Comparison of ENCODE assay signal across 8 cellular contexts in the genomic region with DNA sequence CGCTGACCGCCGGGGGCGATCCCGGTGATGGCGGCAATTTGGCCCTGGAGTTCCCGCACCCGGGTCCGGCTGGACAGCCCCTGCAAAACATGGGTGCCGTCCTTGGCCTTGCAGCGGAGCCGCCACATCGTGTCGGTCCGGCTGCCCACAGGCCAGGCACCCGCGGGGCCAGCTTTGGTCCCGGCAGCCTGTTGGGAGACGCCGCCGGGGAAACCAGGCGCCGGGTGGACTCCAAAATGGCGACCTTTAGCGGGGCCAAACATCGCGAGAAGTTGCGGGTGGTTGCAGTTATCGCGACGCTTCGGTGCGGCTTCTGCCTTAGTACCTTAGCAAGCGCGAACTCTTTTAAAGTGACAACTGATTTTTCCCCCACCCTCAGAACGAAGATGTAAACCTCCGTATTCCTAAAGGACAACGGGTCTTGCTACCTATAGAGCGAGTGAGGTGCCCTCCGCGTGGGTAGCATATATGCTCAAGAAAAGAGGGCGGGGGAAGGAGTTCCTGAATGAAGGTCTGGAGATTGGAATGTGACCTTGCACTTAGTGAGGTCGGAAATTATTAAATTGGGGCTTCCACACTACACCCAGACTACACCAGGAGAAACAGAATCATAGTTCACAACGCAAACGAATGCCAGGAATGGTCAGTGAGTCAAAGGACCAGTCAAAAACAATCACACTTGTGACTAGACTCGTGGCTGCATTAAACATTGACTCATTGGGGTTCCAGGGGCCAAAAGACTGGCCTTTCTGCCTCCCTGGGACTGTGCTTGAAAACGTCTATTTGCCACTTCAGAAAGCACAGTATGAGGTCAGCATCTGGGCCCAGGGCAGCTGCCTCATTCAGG. TPM values are rescaled to one million over a fixed set of nuclear protein-coding genes. Genes with fewer than 3 reads are reported as not detected.
A peak's percentile ranks its signal among the peaks of the same experiment; 100 is the strongest.
DNase-seq lines count a peak whose midpoint lies in the region; ATAC-seq and TF ChIP-seq lines count a peak whose summit lies in the region.

A gene (minus strand): TSS at position 441 of the 847 bp plus-strand sequence. CDS start 178 bp downstream, at position 263.

- DNase-seq in CD1c-positive myeloid dendritic cell (ENCODE audit: extremely low spot score), result peak; percentile 97
- peak; percentile 75 for DNase-seq in OCI-M2 (lab: John Stamatoyannopoulos, UW; ENCODE audit: unreplicated experiment)
- peak; percentile 91 for DNase-seq in activated T-cell treated with anti-CD3 and anti-CD28 coated beads, Interleukin-2, amount 50 U/mL, for 24 hours
- peak; percentile 82 for DNase-seq in stimulated activated CD8-positive, alpha-beta memory T cell treated with anti-CD3 and anti-CD28 coated beads, Interleukin-4, amount 100 ng/mL, for 24 hours (ENCODE audit: low read depth)

- H3K4me3 ChIP-seq in mucosa of stomach (ENCODE audit: low read length), result peak within 1 kb of the TSS; percentile 91

- H3K36me3 Mint-ChIP-seq in activated T-cell treated with anti-CD3 and anti-CD28 coated beads, Interleukin-2, amount 50 U/mL, for 24 hours (ENCODE audit: low read depth), result peaks cover 55% of the 10 kb centered on the region

- peak; percentile 51 for ATAC-seq in GM19463 (IDR thresholded peaks at IDR 0.05; ENCODE audit: unreplicated experiment)
- ATAC-seq in esophagus mucosa, result peak; percentile 57

- H3K9me3 ChIP-seq in mucosa of stomach (ENCODE audit: control insufficient read depth, low read length), result no peaks in the 10 kb centered on the region

- H3K9ac ChIP-seq in mucosa of stomach (ENCODE audit: low read length), result peak within 1 kb of the TSS; percentile 99

- peak; percentile 62 for TF ChIP-seq EP300 in Ishikawa (IDR thresholded peaks at IDR 0.05; ENCODE audit: borderline replicate concordance)

- H3K27ac Mint-ChIP-seq in activated T-cell treated with anti-CD3 and anti-CD28 coated beads, Interleukin-2, amount 50 U/mL, for 24 hours, result peak within 1 kb of the TSS; percentile 98

- H3K27me3 Mint-ChIP-seq in activated T-cell treated with anti-CD3 and anti-CD28 coated beads, Interleukin-2, amount 50 U/mL, for 24 hours, result no peaks in the 10 kb centered on the region

- H3K4me1 ChIP-seq in mucosa of stomach (ENCODE audit: control insufficient read depth, insufficient read depth, low read length), result peaks cover 30% of the 10 kb centered on the region

- H3K4me3 Mint-ChIP-seq in activated T-cell treated with anti-CD3 and anti-CD28 coated beads, Interleukin-2, amount 50 U/mL, for 24 hours, result peak within 1 kb of the TSS; percentile 99

- H3K4me1 Mint-ChIP-seq in activated T-cell treated with anti-CD3 and anti-CD28 coated beads, Interleukin-2, amount 50 U/mL, for 24 hours (ENCODE audit: low read depth), result peaks cover 66% of the 10 kb centered on the region

- no peak for TF ChIP-seq RAD21 in Ishikawa (IDR thresholded peaks at IDR 0.05; ENCODE audit: low read depth)

- H3K36me3 ChIP-seq in mucosa of stomach (ENCODE audit: control insufficient read depth, insufficient read depth, low read length), result no peaks in the 10 kb centered on the region

- no peaks in the 10 kb centered on the region for H3K27me3 ChIP-seq in mucosa of stomach (ENCODE audit: control insufficient read depth, insufficient read depth, low read length)

- no peaks in the 10 kb centered on the region for H3K9me3 Mint-ChIP-seq in activated T-cell treated with anti-CD3 and anti-CD28 coated beads, Interleukin-2, amount 50 U/mL, for 24 hours

TF ChIP-seq in Ishikawa, 13 proteins besides CTCF, POLR2A, EP300 and RAD21:
- TF ChIP-seq ZBTB7A (IDR thresholded peaks at IDR 0.05; ENCODE audit: low read depth), result no peak
- TF ChIP-seq TEAD4 (IDR thresholded peaks at IDR 0.05), result no peak
- TF ChIP-seq, protein P1, sequence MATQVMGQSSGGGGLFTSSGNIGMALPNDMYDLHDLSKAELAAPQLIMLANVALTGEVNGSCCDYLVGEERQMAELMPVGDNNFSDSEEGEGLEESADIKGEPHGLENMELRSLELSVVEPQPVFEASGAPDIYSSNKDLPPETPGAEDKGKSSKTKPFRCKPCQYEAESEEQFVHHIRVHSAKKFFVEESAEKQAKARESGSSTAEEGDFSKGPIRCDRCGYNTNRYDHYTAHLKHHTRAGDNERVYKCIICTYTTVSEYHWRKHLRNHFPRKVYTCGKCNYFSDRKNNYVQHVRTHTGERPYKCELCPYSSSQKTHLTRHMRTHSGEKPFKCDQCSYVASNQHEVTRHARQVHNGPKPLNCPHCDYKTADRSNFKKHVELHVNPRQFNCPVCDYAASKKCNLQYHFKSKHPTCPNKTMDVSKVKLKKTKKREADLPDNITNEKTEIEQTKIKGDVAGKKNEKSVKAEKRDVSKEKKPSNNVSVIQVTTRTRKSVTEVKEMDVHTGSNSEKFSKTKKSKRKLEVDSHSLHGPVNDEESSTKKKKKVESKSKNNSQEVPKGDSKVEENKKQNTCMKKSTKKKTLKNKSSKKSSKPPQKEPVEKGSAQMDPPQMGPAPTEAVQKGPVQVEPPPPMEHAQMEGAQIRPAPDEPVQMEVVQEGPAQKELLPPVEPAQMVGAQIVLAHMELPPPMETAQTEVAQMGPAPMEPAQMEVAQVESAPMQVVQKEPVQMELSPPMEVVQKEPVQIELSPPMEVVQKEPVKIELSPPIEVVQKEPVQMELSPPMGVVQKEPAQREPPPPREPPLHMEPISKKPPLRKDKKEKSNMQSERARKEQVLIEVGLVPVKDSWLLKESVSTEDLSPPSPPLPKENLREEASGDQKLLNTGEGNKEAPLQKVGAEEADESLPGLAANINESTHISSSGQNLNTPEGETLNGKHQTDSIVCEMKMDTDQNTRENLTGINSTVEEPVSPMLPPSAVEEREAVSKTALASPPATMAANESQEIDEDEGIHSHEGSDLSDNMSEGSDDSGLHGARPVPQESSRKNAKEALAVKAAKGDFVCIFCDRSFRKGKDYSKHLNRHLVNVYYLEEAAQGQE (IDR thresholded peaks at IDR 0.05; ENCODE audit: low read depth), result no peak
- TF ChIP-seq NFIC (IDR thresholded peaks at IDR 0.05), result 0 out of 2 replicates have a peak, but pooled peaks have one; percentile 25
- peak; percentile 69 for TF ChIP-seq TCF12 (IDR thresholded peaks at IDR 0.05; ENCODE audit: low read depth)
- TF ChIP-seq, protein P2, sequence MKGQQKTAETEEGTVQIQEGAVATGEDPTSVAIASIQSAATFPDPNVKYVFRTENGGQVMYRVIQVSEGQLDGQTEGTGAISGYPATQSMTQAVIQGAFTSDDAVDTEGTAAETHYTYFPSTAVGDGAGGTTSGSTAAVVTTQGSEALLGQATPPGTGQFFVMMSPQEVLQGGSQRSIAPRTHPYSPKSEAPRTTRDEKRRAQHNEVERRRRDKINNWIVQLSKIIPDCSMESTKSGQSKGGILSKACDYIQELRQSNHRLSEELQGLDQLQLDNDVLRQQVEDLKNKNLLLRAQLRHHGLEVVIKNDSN (IDR thresholded peaks at IDR 0.05), result peak; percentile 4; the same call in 1 of the 2 replicates
- TF ChIP-seq YY1 (IDR thresholded peaks at IDR 0.05; ENCODE audit: low read depth), result peak; percentile 89
- TF ChIP-seq, protein P3, sequence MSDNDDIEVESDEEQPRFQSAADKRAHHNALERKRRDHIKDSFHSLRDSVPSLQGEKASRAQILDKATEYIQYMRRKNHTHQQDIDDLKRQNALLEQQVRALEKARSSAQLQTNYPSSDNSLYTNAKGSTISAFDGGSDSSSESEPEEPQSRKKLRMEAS (IDR thresholded peaks at IDR 0.05), result peak; percentile 9; the same call in 1 of the 2 replicates
- no peak for TF ChIP-seq CEBPB (IDR thresholded peaks at IDR 0.05)
- no peak for TF ChIP-seq CREB1 (IDR thresholded peaks at IDR 0.05; ENCODE audit: low read depth)
- no peak for TF ChIP-seq EGR1 (IDR thresholded peaks at IDR 0.05)
- TF ChIP-seq TAF1 (IDR thresholded peaks at IDR 0.05; ENCODE audit: low read depth), result peak; percentile 65
- peak; percentile 41; the same call in 1 of the 2 replicates for TF ChIP-seq FOXM1 (IDR thresholded peaks at IDR 0.05; ENCODE audit: borderline replicate concordance, low read depth)

RNA-seq across cellular contexts. Expression of the gene that starts here (rescaled TPM):
- total RNA-seq in esophagus mucosa, result 14.4 TPM

Comparison
In these comparisons a context has a peak if more than half of its experiments do, and no peak if none do; other contexts are left out.
1. Peak in every context shown above with its lines: DNase-seq, ATAC-seq and H3K4me3 ChIP-seq.